Comparison of ENCODE assay signal across 16 cellular contexts in the genomic region with DNA sequence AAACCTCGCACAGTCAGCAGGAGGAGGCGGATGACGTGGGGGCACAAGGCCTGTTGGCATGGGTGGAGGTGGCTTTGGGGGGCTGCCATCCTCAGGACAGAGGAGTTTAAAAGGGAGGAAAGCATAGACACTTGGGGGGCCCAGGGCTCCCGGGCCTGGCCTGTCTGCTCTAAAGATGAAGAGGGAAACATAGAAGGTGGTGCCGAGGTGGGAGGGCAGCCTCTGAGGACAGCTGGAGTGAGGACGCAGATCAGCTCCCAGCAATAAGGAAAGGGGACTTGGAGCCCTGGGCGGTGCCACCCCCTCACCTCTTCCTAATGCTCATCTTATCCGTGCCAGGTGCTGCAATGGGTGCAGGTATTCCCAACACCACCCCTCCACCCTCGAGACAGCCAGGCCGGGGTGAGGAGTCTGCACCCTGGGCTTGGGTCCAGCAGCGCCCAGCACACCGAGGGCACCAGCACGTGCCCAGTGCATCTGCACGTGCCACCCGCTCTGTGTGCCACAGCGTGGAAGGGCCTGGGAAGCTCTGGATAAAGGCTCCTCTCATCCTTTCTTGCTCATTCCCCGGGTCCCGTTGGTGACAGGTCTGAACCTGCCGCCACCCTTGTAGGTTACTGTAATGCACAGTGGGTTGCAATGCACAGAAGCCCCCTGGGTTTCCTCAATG.
DNase-seq lines count a peak whose midpoint lies in the region; ATAC-seq and TF ChIP-seq lines count a peak whose summit lies in the region.
"Had no signal": no experiment of that assay in that cellular context is flagged by ENCODE, and none has a peak within 500 bp of the region (broad histone marks: within the 10 kb centered on the region; RNA-seq: fewer than 3 reads in every experiment).

No MANE protein-coding gene starts in this region.

- intact Hi-C loops in sciatic nerve (cut with DNase I), result no loop called here

- no peak overlapping the region for H3K27ac ChIP-seq in RWPE2 (ENCODE audit: poor library complexity, severe bottlenecking)
- H3K27ac ChIP-seq: BLaER1 had no signal

- H3K4me3 ChIP-seq in RWPE2 (ENCODE audit: severe bottlenecking), result no peak overlapping the region
- H3K4me3 ChIP-seq: BLaER1, GM12878 had no signal

- no peak overlapping the region for H3K27ac Mint-ChIP-seq in chondrocyte (ENCODE audit: unreplicated experiment)
- H3K27ac Mint-ChIP-seq in effector memory CD8-positive, alpha-beta T cell, result no peak overlapping the region
- H3K27ac Mint-ChIP-seq: CD14-positive monocyte; CD4-positive, alpha-beta memory T cell had no signal

- peaks cover 22% of the 10 kb centered on the region for H3K9me3 Mint-ChIP-seq in chondrocyte (ENCODE audit: low read depth)
- H3K9me3 Mint-ChIP-seq in effector memory CD8-positive, alpha-beta T cell, result peaks cover 0 to 15% of the 10 kb centered on the region in 2 donors

- TF ChIP-seq CTCF in RWPE2 (IDR thresholded peaks at IDR 0.05; ENCODE audit: poor library complexity, severe bottlenecking), result no peak
- no peak for TF ChIP-seq CTCF in chondrocyte (IDR thresholded peaks at IDR 0.05)

- H3K9me3 ChIP-seq in RWPE2 (ENCODE audit: severe bottlenecking), result peaks cover 5% of the 10 kb centered on the region

- H3K4me3 Mint-ChIP-seq in chondrocyte (ENCODE audit: unreplicated experiment), result no peak overlapping the region
- H3K4me3 Mint-ChIP-seq in effector memory CD8-positive, alpha-beta T cell, result no peak overlapping the region
- H3K4me3 Mint-ChIP-seq: CD14-positive monocyte; CD4-positive, alpha-beta memory T cell; H9 had no signal

- in situ Hi-C loops in G401 (cut with HindIII; ENCODE audit: low sequenced_read_pairs), result no loop called here

- H3K36me3 ChIP-seq in RWPE2 (ENCODE audit: low read depth), result no peaks in the 10 kb centered on the region
- H3K36me3 ChIP-seq: BLaER1 had no signal

- no peak for ATAC-seq in RWPE2 (ENCODE audit: low read depth)
- ATAC-seq in sciatic nerve, result no peak
- ATAC-seq in effector memory CD8-positive, alpha-beta T cell (replicated peaks), result no peak
- no peak for ATAC-seq in GM21529 (IDR thresholded peaks at IDR 0.05; ENCODE audit: unreplicated experiment)
- ATAC-seq: GM12878, HepG2 had no signal

- H3K4me1 Mint-ChIP-seq in chondrocyte (ENCODE audit: low read depth), result no peaks in the 10 kb centered on the region
- H3K4me1 Mint-ChIP-seq in effector memory CD8-positive, alpha-beta T cell (ENCODE audit: low read depth in 2 of 2), result no peaks in the 10 kb centered on the region
- H3K4me1 Mint-ChIP-seq: CD14-positive monocyte; CD4-positive, alpha-beta memory T cell had no signal

- H3K36me3 Mint-ChIP-seq in chondrocyte (ENCODE audit: low read depth), result peaks cover 25% of the 10 kb centered on the region
- peaks cover 2% of the 10 kb centered on the region for H3K36me3 Mint-ChIP-seq in effector memory CD8-positive, alpha-beta T cell (ENCODE audit: insufficient read depth)
- H3K36me3 Mint-ChIP-seq: CD14-positive monocyte; CD4-positive, alpha-beta memory T cell had no signal

- DNase-seq in RWPE2 (ENCODE audit: low spot score) (peak; percentile 34), chondrocyte (ENCODE audit: low spot score) (peak; percentile 60), mesenteric fat pad (ENCODE audit: low spot score) (peak; percentile 64), sciatic nerve (ENCODE audit: low spot score) (peak; percentile 31), G401 (ENCODE audit: low spot score) (no peak), NCI-H2107 (lab: John Stamatoyannopoulos, UW) (no peak)
- no peak for DNase-seq in effector memory CD8-positive, alpha-beta T cell
- DNase-seq: 8988T; CD4-positive, alpha-beta memory T cell; DMS79 treated with DMSO at 0.1 percent for 48 hours; H9 had no signal

- no peaks in the 10 kb centered on the region for H3K27me3 Mint-ChIP-seq in chondrocyte (ENCODE audit: low read depth)
- peaks cover 0 to 26% of the 10 kb centered on the region in 2 donors for H3K27me3 Mint-ChIP-seq in effector memory CD8-positive, alpha-beta T cell
- H3K27me3 Mint-ChIP-seq: CD4-positive, alpha-beta memory T cell had no signal

- no peaks in the 10 kb centered on the region for H3K27me3 ChIP-seq in RWPE2 (ENCODE audit: insufficient read depth, poor library complexity, severe bottlenecking)
- H3K27me3 ChIP-seq: BLaER1 had no signal

- H3K4me1 ChIP-seq in RWPE2 (ENCODE audit: insufficient read depth, poor library complexity, severe bottlenecking), result no peaks in the 10 kb centered on the region
- H3K4me1 ChIP-seq: BLaER1 had no signal

Comparison
In these comparisons a context has a peak if more than half of its experiments do, and no peak if none do; other contexts are left out.
1. DNase-seq: peak in RWPE2 (single experiment), chondrocyte (single experiment), mesenteric fat pad (single experiment) and sciatic nerve (single experiment); none in G401 (single experiment), effector memory CD8-positive, alpha-beta T cell (0 of 3) and NCI-H2107 (single experiment).